ENCODE assay signal across 28 cellular contexts in genomic region chr4:27779827-27780226, GRCh38.
"Had no signal": no experiment of that assay in that cellular context is flagged by ENCODE, and none has a peak within 500 bp of the region (broad histone marks: within the 10 kb centered on the region; RNA-seq: fewer than 3 reads in every experiment).

No MANE protein-coding gene starts in this region.

- H3K9me3 ChIP-seq: esophagus muscularis mucosa, gastrocnemius medialis had no signal

- H3K36me3 Mint-ChIP-seq: activated naive CD8-positive, alpha-beta T cell had no signal

- DNase-seq: activated CD4-positive, alpha-beta T cell treated with anti-CD3 and anti-CD28 coated beads for 1 hour; activated CD4-positive, alpha-beta T cell treated with anti-CD3 and anti-CD28 coated beads for 4 hours; activated CD4-positive, alpha-beta T cell treated with anti-CD3 and anti-CD28 coated beads, Interleukin-2, amount 50 U/mL, for 1 hour; activated CD4-positive, alpha-beta T cell treated with anti-CD3 and anti-CD28 coated beads, Interleukin-2, amount 50 U/mL, for 48 hours; activated CD8-positive, alpha-beta memory T cell treated with anti-CD3 and anti-CD28 coated beads for 24 hours; activated CD8-positive, alpha-beta T cell treated with anti-CD3 and anti-CD28 coated beads for 36 hours; activated effector memory CD4-positive, alpha-beta T cell treated with Interleukin-2 at 50 U/mL for 16 hours; activated gamma-delta T cell treated with Interleukin-2 at 50 U/mL for 16 hours; activated naive CD4-positive, alpha-beta T cell treated with anti-CD3 and anti-CD28 coated beads, Interleukin-2, amount 50 U/mL, for 16 hours; activated naive CD4-positive, alpha-beta T cell treated with Interleukin-2 at 50 U/mL for 16 hours; activated T-cell treated with anti-CD3 and anti-CD28 coated beads, Interleukin-2, amount 50 U/mL, for 4 hours; amniotic stem cell; anterior cingulate cortex; brain microvascular endothelial cell; dorsolateral prefrontal cortex; effector memory CD4-positive, alpha-beta T cell; erythroblast; foreskin keratinocyte; gastrocnemius medialis; glutamatergic neuron; heart left ventricle; T-helper 2 cell had no signal

- H3K27me3 Mint-ChIP-seq: activated CD8-positive, alpha-beta T cell treated with anti-CD3 and anti-CD28 coated beads for 36 hours; activated naive CD8-positive, alpha-beta T cell; activated T-helper 17 cell treated with anti-CD3 and anti-CD28 coated beads, Interleukin-2, amount 50 U/mL, for 72 hours; central memory CD8-positive, alpha-beta T cell; dendritic cell treated with granulocyte-macrophage colony-stimulating factor and Interleukin-4, amounts not matched to agents 40 ng/mL and 50 ng/mL, for 4 days had no signal

- H3K4me3 ChIP-seq: coronary artery, dorsolateral prefrontal cortex, esophagus muscularis mucosa, gastrocnemius medialis, heart left ventricle had no signal

- ATAC-seq: activated CD8-positive, alpha-beta T cell treated with anti-CD3 and anti-CD28 coated beads for 36 hours; activated T-cell treated with anti-CD3 and anti-CD28 coated beads, Interleukin-2, amount 50 U/mL, for 4 hours; activated T-helper 17 cell treated with anti-CD3 and anti-CD28 coated beads, Interleukin-2, amount 50 U/mL, for 72 hours; foreskin keratinocyte; gastrocnemius medialis; heart left ventricle had no signal

- H3K4me1 Mint-ChIP-seq: activated T-helper 17 cell treated with anti-CD3 and anti-CD28 coated beads, Interleukin-2, amount 50 U/mL, for 72 hours; central memory CD8-positive, alpha-beta T cell had no signal

- H3K27ac ChIP-seq: brain microvascular endothelial cell, coronary artery, dorsolateral prefrontal cortex, esophagus muscularis mucosa, foreskin keratinocyte, gastrocnemius medialis, heart left ventricle had no signal

- H3K4me3 Mint-ChIP-seq: activated CD8-positive, alpha-beta T cell treated with anti-CD3 and anti-CD28 coated beads for 36 hours; activated naive CD8-positive, alpha-beta T cell; activated T-cell treated with anti-CD3 and anti-CD28 coated beads, Interleukin-2, amount 50 U/mL, for 4 hours; activated T-helper 17 cell treated with anti-CD3 and anti-CD28 coated beads, Interleukin-2, amount 50 U/mL, for 72 hours; central memory CD8-positive, alpha-beta T cell; dendritic cell treated with granulocyte-macrophage colony-stimulating factor and Interleukin-4, amounts not matched to agents 40 ng/mL and 50 ng/mL, for 4 days had no signal

- H3K36me3 ChIP-seq: brain microvascular endothelial cell, esophagus muscularis mucosa, gastrocnemius medialis, heart left ventricle had no signal

- H3K4me1 ChIP-seq: esophagus muscularis mucosa, foreskin keratinocyte, gastrocnemius medialis, heart left ventricle had no signal

- H3K27me3 ChIP-seq: brain microvascular endothelial cell, dorsolateral prefrontal cortex, esophagus muscularis mucosa, foreskin keratinocyte, gastrocnemius medialis, heart left ventricle had no signal

- H3K27ac Mint-ChIP-seq: activated CD8-positive, alpha-beta T cell treated with anti-CD3 and anti-CD28 coated beads for 36 hours; activated naive CD8-positive, alpha-beta T cell; activated T-helper 17 cell treated with anti-CD3 and anti-CD28 coated beads, Interleukin-2, amount 50 U/mL, for 72 hours; dendritic cell treated with granulocyte-macrophage colony-stimulating factor and Interleukin-4, amounts not matched to agents 40 ng/mL and 50 ng/mL, for 4 days had no signal
